In genomic region chr3:138833908-138834358, GRCh38 we compare ENCODE assay signal across 8 cellular contexts. TPM values are rescaled to one million over a fixed set of nuclear protein-coding genes. Genes with fewer than 3 reads are reported as not detected.
DNase-seq lines count a peak whose midpoint lies in the region; ATAC-seq and TF ChIP-seq lines count a peak whose summit lies in the region.

No MANE protein-coding gene starts in this region.

- TF ChIP-seq CTCF in epithelial cell of esophagus (IDR thresholded peaks at IDR 0.05; ENCODE audit: insufficient read depth, low read depth, low read length, missing control alignments), result no peak

- peaks cover 23% of the 10 kb centered on the region for H3K4me1 Mint-ChIP-seq in T-helper 2 cell treated with Interferon-gamma antibody and Interleukin-4, amounts not matched to agents 5 μg/mL and 100 μg/mL, for 36 hours (ENCODE audit: low read depth)

- peak overlapping the region; percentile 92 for H3K4me3 Mint-ChIP-seq in T-helper 2 cell treated with Interferon-gamma antibody and Interleukin-4, amounts not matched to agents 5 μg/mL and 100 μg/mL, for 36 hours

- peak; percentile 1 for ATAC-seq in HG03442 (IDR thresholded peaks at IDR 0.05; ENCODE audit: unreplicated experiment)
- no peak for ATAC-seq in HG02798 (IDR thresholded peaks at IDR 0.05; ENCODE audit: poor library complexity, unreplicated experiment)

- H3K27ac Mint-ChIP-seq in T-helper 2 cell treated with Interferon-gamma antibody and Interleukin-4, amounts not matched to agents 5 μg/mL and 100 μg/mL, for 36 hours, result peak overlapping the region; percentile 90

- H3K27me3 Mint-ChIP-seq in T-helper 2 cell treated with Interferon-gamma antibody and Interleukin-4, amounts not matched to agents 5 μg/mL and 100 μg/mL, for 36 hours (ENCODE audit: low read depth), result no peaks in the 10 kb centered on the region

- H3K36me3 Mint-ChIP-seq in T-helper 2 cell treated with Interferon-gamma antibody and Interleukin-4, amounts not matched to agents 5 μg/mL and 100 μg/mL, for 36 hours (ENCODE audit: low read depth), result peaks cover 11% of the 10 kb centered on the region

- peak overlapping the region; percentile 74 for H3K4me3 ChIP-seq in epithelial cell of esophagus (ENCODE audit: low read length)

- no peaks in the 10 kb centered on the region for H3K9me3 Mint-ChIP-seq in T-helper 2 cell treated with Interferon-gamma antibody and Interleukin-4, amounts not matched to agents 5 μg/mL and 100 μg/mL, for 36 hours

- peak; percentile 7 for DNase-seq in stimulated activated CD4-positive, alpha-beta T cell treated with anti-CD3 and anti-CD28 coated beads, Interleukin-4, amount 100 ng/mL, for 1 hour
- DNase-seq in stimulated activated CD4-positive, alpha-beta T cell treated with anti-CD3 and anti-CD28 coated beads, Interleukin-4, amount 100 ng/mL, for 24 hours, result no peak
- DNase-seq in T-helper 2 cell treated with Interferon-gamma antibody and Interleukin-4, amounts not matched to agents 5 μg/mL and 100 μg/mL, for 36 hours (ENCODE audit: low spot score), result no peak
- peak; percentile 18 for DNase-seq in epithelial cell of esophagus (ENCODE audit: low read depth)
- peak; percentile 11 for DNase-seq in myocyte (ENCODE audit: low read depth)
- no peak for DNase-seq in SHP77 treated with DMSO at 0.1 percent for 48 hours (lab: John Stamatoyannopoulos, UW)

RNA-seq across cellular contexts. Expression of gene PIK3CB, which starts 0.8 kb away (rescaled TPM):
- total RNA-seq in myocyte, result 5.1 and 5.6 TPM in 2 replicates
- 10.5 TPM for polyA plus RNA-seq in myocyte (2012)

Comparison
In these comparisons a context has a peak if more than half of its experiments do, and no peak if none do; other contexts are left out.
1. DNase-seq: peak in stimulated activated CD4-positive, alpha-beta T cell treated with anti-CD3 and anti-CD28 coated beads, Interleukin-4, amount 100 ng/mL, for 1 hour (single experiment), epithelial cell of esophagus (single experiment) and myocyte (single experiment); none in stimulated activated CD4-positive, alpha-beta T cell treated with anti-CD3 and anti-CD28 coated beads, Interleukin-4, amount 100 ng/mL, for 24 hours (single experiment), T-helper 2 cell treated with Interferon-gamma antibody and Interleukin-4, amounts not matched to agents 5 μg/mL and 100 μg/mL, for 36 hours (single experiment) and SHP77 treated with DMSO at 0.1 percent for 48 hours (single experiment).